Comparison of ENCODE assay signal across 8 cellular contexts in the genomic region with DNA sequence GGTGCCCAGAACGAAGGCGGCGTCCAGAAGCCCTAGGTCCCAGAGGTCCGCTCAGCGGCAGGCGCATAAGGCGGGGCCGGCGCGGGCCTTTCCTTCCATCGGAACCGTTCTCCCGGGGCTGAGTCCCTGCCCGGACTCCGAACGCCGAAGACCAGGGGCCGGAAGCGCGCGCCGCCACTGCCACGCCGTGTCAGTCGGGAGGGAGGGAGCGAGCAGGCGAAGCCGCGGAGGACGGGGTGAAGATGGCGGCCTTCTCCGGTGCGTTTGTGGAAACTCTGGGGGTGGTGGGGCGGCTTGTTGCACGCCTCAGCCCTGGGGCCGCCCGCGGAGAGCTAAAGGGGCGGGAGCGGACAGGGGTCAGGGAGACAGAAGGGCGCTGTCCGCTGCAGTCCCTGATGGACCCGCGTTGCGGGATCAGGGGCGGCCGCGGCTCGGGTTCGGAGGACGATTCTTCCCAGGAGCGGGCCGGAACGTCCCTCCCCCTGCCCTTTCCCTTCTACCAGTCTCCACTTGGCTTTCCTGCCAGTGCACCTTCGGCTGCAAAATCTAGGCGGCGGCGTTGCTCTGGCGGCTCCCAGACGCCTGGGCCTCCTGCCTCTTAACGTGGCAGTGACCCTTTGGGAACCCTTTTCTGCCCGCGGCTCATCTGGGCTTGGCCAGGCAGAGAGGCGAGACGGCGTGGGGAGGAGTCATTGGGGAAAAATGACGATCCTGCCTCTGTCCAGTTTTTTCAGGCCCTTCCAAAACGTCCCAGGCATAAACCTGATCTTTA. TPM values are rescaled to one million over a fixed set of nuclear protein-coding genes. Genes with fewer than 3 reads are reported as not detected.
DNase-seq lines count a peak whose midpoint lies in the region; ATAC-seq and TF ChIP-seq lines count a peak whose summit lies in the region.

DDX1 (plus strand) TSS at position 177 of the 772 bp plus-strand sequence; CDS start at position 243, 66 bp downstream.

- intact Hi-C loops in left lung (cut with DNase I) = no loop called here

- peak within 1 kb of the TSS; percentile 87 to 94 for H3K27ac ChIP-seq in left lung

- H3K4me1 ChIP-seq in BE2C = no peaks in the 10 kb centered on the region
- peaks cover 7 to 30% of the 10 kb centered on the region in 2 donors for H3K4me1 ChIP-seq in left lung

- TF ChIP-seq CTCF in BE2C (IDR thresholded peaks at IDR 0.05; ENCODE audit: low read depth, low read length) (0 out of 2 replicates have a peak, but pooled peaks have one; percentile 4), left lung (IDR thresholded peaks at IDR 0.05) (no peak)

- DNase-seq in BE2C = peak; percentile 93
- peak; percentile 78 for DNase-seq in GM19238 (ENCODE audit: insufficient read length, low spot score)
- peak; percentile 77 to 89 for DNase-seq in NCI-H524 (lab: John Stamatoyannopoulos, UW)
- peak; percentile 82 for DNase-seq in activated CD4-positive, alpha-beta T cell treated with anti-CD3 and anti-CD28 coated beads, Interleukin-2, amount 50 U/mL, for 1 hour
- DNase-seq in dedifferentiated amniotic fluid mesenchymal stem cell (ENCODE audit: extremely low spot score) = peak; percentile 79
- peak; percentile 86 to 97 for DNase-seq in left lung
- peak; percentile 78 for DNase-seq in stimulated activated CD4-positive, alpha-beta T cell treated with anti-CD3 and anti-CD28 coated beads, Interleukin-2, amount 100 ng/mL, for 4 hours (ENCODE audit: low read depth)

- no peaks in the 10 kb centered on the region for H3K9me3 ChIP-seq in BE2C
- no peaks in the 10 kb centered on the region for H3K9me3 ChIP-seq in left lung

- ATAC-seq in HG03439 (IDR thresholded peaks at IDR 0.05; ENCODE audit: unreplicated experiment) (peak; percentile 96), left lung (peak; percentile 99)

- H3K36me3 ChIP-seq in BE2C (peaks cover 28% of the 10 kb centered on the region), left lung (peaks cover 0 to 18% of the 10 kb centered on the region in 2 donors)

- no peaks in the 10 kb centered on the region for H3K27me3 ChIP-seq in BE2C
- no peaks in the 10 kb centered on the region for H3K27me3 ChIP-seq in left lung

- H3K4me3 ChIP-seq in BE2C (ENCODE audit: low read depth, low read length) (peak within 1 kb of the TSS; percentile 97), left lung (peak within 1 kb of the TSS; percentile 70 to 87)

RNA-seq across cellular contexts. Expression of gene DDX1, which starts in this region (rescaled TPM):
- polyA plus RNA-seq in BE2C (2012; ENCODE audit: insufficient read depth, insufficient read length, low read depth) = 109 TPM
- 10 to 100 TPM; 74.2 to 80.3 TPM for total RNA-seq in left lung

Comparison
In these comparisons a context has a peak if more than half of its experiments do, and no peak if none do; other contexts are left out.
1. Peak in every context shown above with its lines: DNase-seq, ATAC-seq, H3K4me3 ChIP-seq and H3K27ac ChIP-seq.